In genomic region chr15:90598053-90598577, GRCh38 we compare ENCODE assay signal across 8 cellular contexts.
DNase-seq lines count a peak whose midpoint lies in the region; ATAC-seq and TF ChIP-seq lines count a peak whose summit lies in the region.

No MANE protein-coding gene starts in this region.

- H3K4me3 ChIP-seq in epithelial cell of proximal tubule (ENCODE audit: low read depth, low read length) (no peak overlapping the region), parathyroid adenoma (ENCODE audit: low read depth, low read length) (no peak overlapping the region)

- ATAC-seq in GM21825 (IDR thresholded peaks at IDR 0.05; ENCODE audit: unreplicated experiment) = peak; percentile 38

- no peaks in the 10 kb centered on the region for H3K9me3 ChIP-seq in parathyroid adenoma (ENCODE audit: control insufficient read depth, low read length)

- no peaks in the 10 kb centered on the region for H3K4me1 ChIP-seq in parathyroid adenoma

- no peaks in the 10 kb centered on the region for H3K79me2 ChIP-seq in parathyroid adenoma

- no peak overlapping the region for H3K9ac ChIP-seq in parathyroid adenoma

- TF ChIP-seq CTCF in GM12874 (IDR thresholded peaks at IDR 0.05; ENCODE audit: insufficient read depth, low read depth, low read length) = peak; percentile 41
- peak; percentile 21 for TF ChIP-seq CTCF in epithelial cell of proximal tubule (conservative IDR thresholded peaks at IDR 0.05; ENCODE audit: low read depth, low read length)
- TF ChIP-seq CTCF in parathyroid adenoma (IDR thresholded peaks at IDR 0.05) = no peak

- peak overlapping the region; percentile 45 for H3K27ac ChIP-seq in parathyroid adenoma

- H2AFZ ChIP-seq in parathyroid adenoma = no peak overlapping the region

- no peaks in the 10 kb centered on the region for H3K27me3 ChIP-seq in parathyroid adenoma (ENCODE audit: control insufficient read depth, insufficient read depth, low read length)

- DNase-seq in OCI-M2 (lab: John Stamatoyannopoulos, UW; ENCODE audit: unreplicated experiment) (peak; percentile 22), epithelial cell of proximal tubule (ENCODE audit: low read depth) (no peak), SHP77 treated with DMSO at 0.1 percent for 48 hours (lab: John Stamatoyannopoulos, UW) (no peak), NCI-H128 (lab: John Stamatoyannopoulos, UW; ENCODE audit: unreplicated experiment) (no peak), NCI-H2196 treated with DMSO at 0.1 percent for 48 hours (lab: John Stamatoyannopoulos, UW; ENCODE audit: unreplicated experiment) (no peak)

- no peaks in the 10 kb centered on the region for H3K36me3 ChIP-seq in parathyroid adenoma (ENCODE audit: control insufficient read depth, insufficient read depth, low read length)

- H3K4me2 ChIP-seq in parathyroid adenoma (ENCODE audit: low read length) = no peak overlapping the region
